Comparison of ENCODE assay signal across 18 cellular contexts in genomic region chr22:49858827-49859226, GRCh38.
"Had no signal": no experiment of that assay in that cellular context is flagged by ENCODE, and none has a peak within 500 bp of the region (broad histone marks: within the 10 kb centered on the region; RNA-seq: fewer than 3 reads in every experiment).

No MANE protein-coding gene starts in this region.

- ATAC-seq: activated T-cell treated with anti-CD3 and anti-CD28 coated beads, Interleukin-2, amount 50 U/mL, for 4 hours; left lung had no signal

- H3K4me3 Mint-ChIP-seq: activated B cell treated with CpG ODN at 0.5 μM for 24 hours; activated CD4-positive, alpha-beta memory T cell treated with anti-CD3 and anti-CD28 coated beads, Interleukin-2, amount 10 ng/mL, durations not matched to agents 7 days and 5 days; activated naive CD8-positive, alpha-beta T cell treated with anti-CD3 and anti-CD28 coated beads for 36 hours; activated T-cell treated with anti-CD3 and anti-CD28 coated beads, Interleukin-2, amount 50 U/mL, for 4 hours; brain; mesothelial cell of epicardium had no signal

- H3K27me3 ChIP-seq: left lung had no signal

- H3K36me3 ChIP-seq: left lung had no signal

- H3K9me3 Mint-ChIP-seq: activated B cell treated with CpG ODN at 0.5 μM for 24 hours; activated CD4-positive, alpha-beta memory T cell treated with anti-CD3 and anti-CD28 coated beads, Interleukin-2, amount 10 ng/mL, durations not matched to agents 7 days and 5 days; activated naive CD8-positive, alpha-beta T cell treated with anti-CD3 and anti-CD28 coated beads for 36 hours; activated T-cell treated with anti-CD3 and anti-CD28 coated beads, Interleukin-2, amount 50 U/mL, for 4 hours; mesothelial cell of epicardium had no signal

- H3K27ac ChIP-seq: left lung had no signal

- H3K4me3 ChIP-seq: left lung had no signal

- H3K27ac Mint-ChIP-seq: activated B cell treated with CpG ODN at 0.5 μM for 24 hours; activated CD4-positive, alpha-beta memory T cell treated with anti-CD3 and anti-CD28 coated beads, Interleukin-2, amount 10 ng/mL, durations not matched to agents 7 days and 5 days; activated naive CD8-positive, alpha-beta T cell treated with anti-CD3 and anti-CD28 coated beads for 36 hours; mesothelial cell of epicardium; nephron had no signal

- FAIRE-seq: colon, endometrium, frontal cortex, TTC549 had no signal

- DNase-seq: activated B cell treated with CpG ODN at 0.5 μM for 24 hours; activated CD4-positive, alpha-beta memory T cell treated with anti-CD3 and anti-CD28 coated beads, Interleukin-2, amount 10 ng/mL, durations not matched to agents 7 days and 5 days; activated CD4-positive, alpha-beta T cell treated with anti-CD3 and anti-CD28 coated beads for 4 hours; activated gamma-delta T cell treated with Interleukin-2 at 50 U/mL for 16 hours; activated naive CD8-positive, alpha-beta T cell treated with anti-CD3 and anti-CD28 coated beads for 36 hours; activated T-cell treated with anti-CD3 and anti-CD28 coated beads, Interleukin-2, amount 50 U/mL, for 4 hours; caudate nucleus; left lung; occipital lobe; retina; stimulated activated naive CD4-positive, alpha-beta T cell had no signal

- H3K27me3 Mint-ChIP-seq: activated B cell treated with CpG ODN at 0.5 μM for 24 hours; activated CD4-positive, alpha-beta memory T cell treated with anti-CD3 and anti-CD28 coated beads, Interleukin-2, amount 10 ng/mL, durations not matched to agents 7 days and 5 days; activated naive CD8-positive, alpha-beta T cell treated with anti-CD3 and anti-CD28 coated beads for 36 hours had no signal

- H3K9me3 ChIP-seq: left lung had no signal
